Comparison of ENCODE assay signal across 8 cellular contexts in the genomic region with DNA sequence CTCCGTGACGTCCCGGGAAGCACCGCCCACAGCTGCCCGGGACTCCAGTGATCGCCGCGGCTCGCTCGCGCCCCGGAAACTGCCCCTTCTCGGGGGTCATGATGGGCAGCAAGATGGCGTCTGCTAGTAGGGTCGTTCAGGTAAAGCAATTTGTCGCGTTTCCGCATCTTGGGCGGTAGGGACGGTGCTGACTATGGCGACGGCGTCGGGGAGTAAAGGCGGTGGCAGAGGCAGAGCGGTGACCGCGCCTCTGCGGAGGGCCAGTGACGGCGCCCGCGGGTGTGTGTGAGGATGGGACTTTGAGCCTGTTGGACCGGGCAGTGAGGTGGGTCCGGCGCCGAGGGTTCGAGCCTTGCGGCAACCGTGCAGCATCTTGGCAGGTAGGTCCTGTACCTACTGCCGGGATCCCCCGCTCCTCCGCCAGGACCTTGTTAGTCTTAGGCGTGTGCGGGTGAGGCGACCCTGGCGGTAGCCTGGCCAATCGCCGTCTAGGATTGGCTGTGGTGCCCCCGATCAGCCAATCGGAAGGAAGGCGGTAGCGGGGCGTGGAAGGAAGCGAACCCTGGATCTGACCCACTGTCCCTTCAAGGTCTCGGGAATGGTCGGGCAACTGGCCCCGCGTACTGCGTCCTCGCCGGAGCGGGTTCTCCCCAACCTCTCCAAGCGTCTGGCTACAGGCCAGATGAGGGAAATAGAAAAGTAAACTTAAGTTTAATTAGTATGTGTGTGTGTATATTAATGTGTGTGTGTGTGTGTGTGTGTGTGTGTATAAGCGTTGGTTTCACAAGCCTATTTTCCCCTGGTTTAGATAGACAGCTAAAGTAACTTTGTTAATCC. TPM values are rescaled to one million over a fixed set of nuclear protein-coding genes. Genes with fewer than 3 reads are reported as not detected.
DNase-seq lines count a peak whose midpoint lies in the region; FAIRE-seq and TF ChIP-seq lines count a peak whose summit lies in the region.

No MANE protein-coding gene starts in this region.

- H4K8ac ChIP-seq in H9 (replicated peaks; ENCODE audit: insufficient read length, low read depth, low read length): no peak overlapping the region
- peak overlapping the region; percentile 100 for H4K8ac ChIP-seq in neuronal stem cell (ENCODE audit: low read depth, low read length)

- H3K9ac ChIP-seq in H9 (ENCODE audit: extremely low read depth, insufficient read length, low read length) (peak overlapping the region; percentile 85), neuronal stem cell (ENCODE audit: low read depth, low read length, poor library complexity) (peak overlapping the region; percentile 100)

- H2BK5ac ChIP-seq in H9 (ENCODE audit: insufficient read length, low read length): peak overlapping the region; percentile 56
- peak overlapping the region; percentile 88 for H2BK5ac ChIP-seq in neuronal stem cell (ENCODE audit: low read length)

- H4K20me1 ChIP-seq in H9 (ENCODE audit: control insufficient read depth, insufficient read depth, insufficient read length): no peaks in the 10 kb centered on the region

- WGBS in H9 (ENCODE audit: extremely low coverage, insufficient read length, low lambda C conversion rate): no CpG with 5 or more reads among the region's 65 CpGs
- no CpG with 5 or more reads among the region's 65 CpGs for WGBS in neuronal stem cell (ENCODE audit: extremely low coverage in 2 of 2, insufficient read length in 2 of 2, insufficient replicate concordance in 1 of 2), 2 donors

- no peaks in the 10 kb centered on the region for H3K27me3 Mint-ChIP-seq in H9 (ENCODE audit: low read depth)

- no peak overlapping the region for H3T11ph ChIP-seq in H9 (ENCODE audit: low read length)

- no peak overlapping the region for H3K56ac ChIP-seq in H9 (ENCODE audit: insufficient read length, low read depth, low read length)

- peak overlapping the region; percentile 11 for H2BK12ac ChIP-seq in H9 (ENCODE audit: insufficient read length, low read depth, low read length)
- peak overlapping the region; percentile 70 for H2BK12ac ChIP-seq in neuronal stem cell (ENCODE audit: low read length)

- H3K27me3 ChIP-seq in H9 (ENCODE audit: insufficient read depth, low read length): no peaks in the 10 kb centered on the region
- H3K27me3 ChIP-seq in neuronal stem cell (ENCODE audit: control insufficient read depth in 3 of 3, insufficient read depth in 3 of 3, low read depth in 1 of 3, low read length in 3 of 3): no peaks in the 10 kb centered on the region

- TF ChIP-seq CTCF in H9 (conservative IDR thresholded peaks at IDR 0.05): peak; percentile 37; the same call in 1 of the 3 replicates

- peaks cover 16 to 30% (median 25%) of the 10 kb centered on the region in 3 experiments for H3K36me3 Mint-ChIP-seq in H9 (ENCODE audit: insufficient read depth in 1 of 3, low read depth in 3 of 3)

- H2AK5ac ChIP-seq in H9 (ENCODE audit: insufficient read length, low read length) (no peak overlapping the region), neuronal stem cell (ENCODE audit: low read depth, low read length) (no peak overlapping the region)

- peak; percentile 95 for FAIRE-seq in G401.6 (lab: Jason Lieb, UNC)

- H3K23ac ChIP-seq in H9 (ENCODE audit: insufficient read length, low read depth, low read length): no peak overlapping the region
- peak overlapping the region; percentile 100 for H3K23ac ChIP-seq in neuronal stem cell (ENCODE audit: low read depth, low read length, poor library complexity)

- peak overlapping the region; percentile 98 to 100 (median 99) for H3K27ac Mint-ChIP-seq in H9

- H3K18ac ChIP-seq in H9 (ENCODE audit: insufficient read length, low read depth, low read length): peak overlapping the region; percentile 93
- peak overlapping the region; percentile 100 for H3K18ac ChIP-seq in neuronal stem cell (ENCODE audit: low read length)

- H3K27ac ChIP-seq in H9 (ENCODE audit: insufficient read length, low read depth, low read length) (peak overlapping the region; percentile 59), neuronal stem cell (replicated peaks; ENCODE audit: low read length) (peak overlapping the region; percentile 92), substantia nigra (ENCODE audit: low read depth, low read length, poor library complexity, severe bottlenecking) (peak overlapping the region; percentile 86)

- no peak overlapping the region for H4K5ac ChIP-seq in H9 (ENCODE audit: insufficient read length, low read depth, low read length)

- H3K4me1 Mint-ChIP-seq in H9: peaks cover 3 to 12% of the 10 kb centered on the region in 2 experiments

- peak overlapping the region; percentile 52 for H3K4me2 ChIP-seq in H9 (ENCODE audit: insufficient read depth, insufficient read length, low read length)
- peak overlapping the region; percentile 62 for H3K4me2 ChIP-seq in neuronal stem cell (ENCODE audit: insufficient read depth, low read length, poor library complexity, severe bottlenecking)

- H2BK15ac ChIP-seq in H9 (ENCODE audit: low read depth, low read length) (no peak overlapping the region), neuronal stem cell (ENCODE audit: low read length) (peak overlapping the region; percentile 100)

- H2AFZ ChIP-seq in H9 (ENCODE audit: low read length) (no peak overlapping the region), neuronal stem cell (ENCODE audit: low read length) (peak overlapping the region; percentile 100)

- H3K4me3 ChIP-seq in neuronal stem cell (ENCODE audit: low read length in 2 of 2): peak overlapping the region; percentile 87 to 96

- H4K91ac ChIP-seq in H9 (ENCODE audit: insufficient read length, low read depth, low read length) (no peak overlapping the region), neuronal stem cell (ENCODE audit: low read depth, low read length, poor library complexity) (peak overlapping the region; percentile 97)

- no peaks in the 10 kb centered on the region for H3K79me1 ChIP-seq in H9 (ENCODE audit: insufficient read depth, low read depth, low read length, poor library complexity, severe bottlenecking)
- peaks cover 2% of the 10 kb centered on the region for H3K79me1 ChIP-seq in neuronal stem cell (ENCODE audit: low read depth, low read length)

- DNase-seq in H9 (peak; percentile 96), M059J (ENCODE audit: low read depth) (peak; percentile 89), SHP77 treated with DMSO at 0.1 percent for 48 hours (lab: John Stamatoyannopoulos, UW) (peak; percentile 85), foreskin melanocyte (peak; percentile 85), neuronal stem cell (ENCODE audit: low spot score) (peak; percentile 85), substantia nigra (lab: John Stamatoyannopoulos, UW) (peak; percentile 69 to 98 (median 94))
- peak; percentile 85 for DNase-seq in activated gamma-delta T cell treated with anti-CD3 and anti-CD28 coated beads, Interleukin-2, amount 50 U/mL, for 16 hours (ENCODE audit: low read depth)

- H2BK20ac ChIP-seq in H9 (ENCODE audit: low read depth, low read length, poor library complexity, severe bottlenecking): no peak overlapping the region

- H3K36me3 ChIP-seq in neuronal stem cell (replicated peaks in 1 of 2; ENCODE audit: control insufficient read depth in 2 of 2, insufficient read depth in 2 of 2, low read length in 2 of 2): peaks cover 4 to 18% of the 10 kb centered on the region in 2 donors

- H3K9me3 Mint-ChIP-seq in H9: peaks cover 4 to 8% of the 10 kb centered on the region in 2 experiments

- H2BK120ac ChIP-seq in H9 (ENCODE audit: low read depth, low read length, poor library complexity, severe bottlenecking) (no peak overlapping the region), neuronal stem cell (ENCODE audit: low read depth, low read length) (no peak overlapping the region)

- H3K9me3 ChIP-seq in H9 (ENCODE audit: control insufficient read depth, low read depth, low read length) (no peaks in the 10 kb centered on the region), neuronal stem cell (replicated peaks in 1 of 2; ENCODE audit: control insufficient read depth in 2 of 2, insufficient read depth in 1 of 2, low read depth in 1 of 2, low read length in 2 of 2) (peaks cover 0 to 5% of the 10 kb centered on the region in 2 donors)

- peak overlapping the region; percentile 97 to 99 for H3K4me3 Mint-ChIP-seq in H9

- no peaks in the 10 kb centered on the region for H3K79me2 ChIP-seq in H9 (ENCODE audit: insufficient read depth, low read length)

- no peaks in the 10 kb centered on the region for H3K23me2 ChIP-seq in H9 (ENCODE audit: insufficient read length, low read depth, low read length, poor library complexity, severe bottlenecking)

- no peaks in the 10 kb centered on the region for H3K4me1 ChIP-seq in H9 (ENCODE audit: insufficient read depth, low read length)
- H3K4me1 ChIP-seq in neuronal stem cell (ENCODE audit: control insufficient read depth in 2 of 2, insufficient read depth in 1 of 2, low read depth in 1 of 2, low read length in 2 of 2): no peaks in the 10 kb centered on the region

- H3K4ac ChIP-seq in H9 (ENCODE audit: low read depth, low read length) (no peak overlapping the region), neuronal stem cell (ENCODE audit: low read length) (no peak overlapping the region)

- H3K14ac ChIP-seq in H9 (ENCODE audit: insufficient read depth, low read length) (peak overlapping the region; percentile 90), neuronal stem cell (ENCODE audit: low read length) (peak overlapping the region; percentile 100)

RNA-seq across cellular contexts. Expression of a gene that starts 16.7 kb away (rescaled TPM):
- total RNA-seq in H9 (2021): 45.9 and 53.4 TPM in 2 replicates
- total RNA-seq in M059J (2014; rRNA removed; shearing (Covaris generic)): 37.3 and 50.9 TPM in 2 replicates
- polyA plus RNA-seq in neuronal stem cell (2013, experiment 1 of 2): 45.7 TPM
- 50.5 TPM for polyA plus RNA-seq in neuronal stem cell (2013, experiment 2 of 2)

RNA-seq across cellular contexts. Expression of a gene that starts 28.6 kb away (rescaled TPM):
- 79.4 and 82.8 TPM in 2 replicates for total RNA-seq in H9 (2021)
- total RNA-seq in M059J (2014; rRNA removed; shearing (Covaris generic)): 36.2 and 46.0 TPM in 2 replicates
- polyA plus RNA-seq in neuronal stem cell (2013, experiment 1 of 2): 126 TPM
- 128 TPM for polyA plus RNA-seq in neuronal stem cell (2013, experiment 2 of 2)

RNA-seq across cellular contexts. Expression of a gene that starts 51.0 kb away (rescaled TPM):
- 305 and 310 TPM in 2 replicates for total RNA-seq in H9 (2021)
- total RNA-seq in M059J (2014; rRNA removed; shearing (Covaris generic)): 320 and 352 TPM in 2 replicates
- 274 TPM for polyA plus RNA-seq in neuronal stem cell (2013, experiment 1 of 2)
- 269 TPM for polyA plus RNA-seq in neuronal stem cell (2013, experiment 2 of 2)

Comparison
In these comparisons a context has a peak if more than half of its experiments do, and no peak if none do; other contexts are left out.
1. Peak in every context shown above with its lines: DNase-seq, H3K4me3 ChIP-seq and H3K27ac ChIP-seq.